Comparison of ENCODE assay signal across 11 cellular contexts in the genomic region with DNA sequence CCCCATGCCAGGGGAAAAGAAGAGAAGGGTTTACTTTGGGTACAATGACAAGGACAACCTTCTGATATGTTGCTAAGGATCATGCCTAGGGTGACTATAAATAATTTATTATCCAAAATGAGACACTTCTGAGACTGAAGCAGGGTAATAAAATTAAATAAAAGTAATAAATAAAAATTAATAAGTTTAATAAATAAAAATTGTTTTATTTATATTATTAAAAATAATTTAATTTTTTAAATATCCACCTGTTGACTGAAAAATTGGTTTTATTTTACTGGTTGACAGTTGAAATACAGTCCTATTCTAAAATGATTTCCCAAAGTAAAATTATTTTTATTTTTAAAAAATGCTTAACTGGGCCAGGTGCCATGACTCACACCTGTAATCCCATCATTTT.
"Had no signal": no experiment of that assay in that cellular context is flagged by ENCODE, and none has a peak within 500 bp of the region (broad histone marks: within the 10 kb centered on the region; RNA-seq: fewer than 3 reads in every experiment).

No MANE protein-coding gene starts in this region.

- H3K4me3 ChIP-seq: GM23248, GM23338, HAP-1 had no signal

- DNase-seq: GM23248, GOT3, H7, H9, HCEC 1CT, HFFc6 had no signal

- H3K9me3 Mint-ChIP-seq: GM23338 had no signal

- H3K4me1 ChIP-seq: HAP-1 had no signal

- H3K9me3 ChIP-seq: HAP-1 had no signal

- FAIRE-seq: H1, H54 had no signal

- H3K27ac Mint-ChIP-seq: GM23338, H9, HFFc6 had no signal

- ATAC-seq: GM23338, HCT116 had no signal

- H3K4me1 Mint-ChIP-seq: GM23338 had no signal

- H3K9ac ChIP-seq: GM23248 had no signal

- H3K27ac ChIP-seq: GM23248 had no signal

- H3K36me3 ChIP-seq: HAP-1 had no signal

- H3K4me3 Mint-ChIP-seq: GM23338, H9, HFFc6 had no signal
